2 cellular contexts compared by ENCODE assay signal in genomic region chr4:1747603-1747967, GRCh38.
TF ChIP-seq lines count a peak whose summit lies in the region.

No MANE protein-coding gene starts in this region.

TF ChIP-seq in HepG2, 621 proteins besides CTCF, POLR2A, EP300 and RAD21 (continues in another document):
- no peak for TF ChIP-seq ZNF775 (CRISPR knock-in tag; IDR thresholded peaks at IDR 0.05; ENCODE audit: borderline replicate concordance)
- TF ChIP-seq, protein P1, sequence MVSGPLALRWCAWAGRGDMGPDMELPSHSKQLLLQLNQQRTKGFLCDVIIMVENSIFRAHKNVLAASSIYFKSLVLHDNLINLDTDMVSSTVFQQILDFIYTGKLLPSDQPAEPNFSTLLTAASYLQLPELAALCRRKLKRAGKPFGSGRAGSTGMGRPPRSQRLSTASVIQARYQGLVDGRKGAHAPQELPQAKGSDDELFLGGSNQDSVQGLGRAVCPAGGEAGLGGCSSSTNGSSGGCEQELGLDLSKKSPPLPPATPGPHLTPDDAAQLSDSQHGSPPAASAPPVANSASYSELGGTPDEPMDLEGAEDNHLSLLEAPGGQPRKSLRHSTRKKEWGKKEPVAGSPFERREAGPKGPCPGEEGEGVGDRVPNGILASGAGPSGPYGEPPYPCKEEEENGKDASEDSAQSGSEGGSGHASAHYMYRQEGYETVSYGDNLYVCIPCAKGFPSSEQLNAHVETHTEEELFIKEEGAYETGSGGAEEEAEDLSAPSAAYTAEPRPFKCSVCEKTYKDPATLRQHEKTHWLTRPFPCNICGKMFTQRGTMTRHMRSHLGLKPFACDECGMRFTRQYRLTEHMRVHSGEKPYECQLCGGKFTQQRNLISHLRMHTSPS (CRISPR knock-in tag; IDR thresholded peaks at IDR 0.05; ENCODE audit: low read depth): peak; percentile 25; the same call in 1 of the 2 replicates
- TF ChIP-seq, protein P2, sequence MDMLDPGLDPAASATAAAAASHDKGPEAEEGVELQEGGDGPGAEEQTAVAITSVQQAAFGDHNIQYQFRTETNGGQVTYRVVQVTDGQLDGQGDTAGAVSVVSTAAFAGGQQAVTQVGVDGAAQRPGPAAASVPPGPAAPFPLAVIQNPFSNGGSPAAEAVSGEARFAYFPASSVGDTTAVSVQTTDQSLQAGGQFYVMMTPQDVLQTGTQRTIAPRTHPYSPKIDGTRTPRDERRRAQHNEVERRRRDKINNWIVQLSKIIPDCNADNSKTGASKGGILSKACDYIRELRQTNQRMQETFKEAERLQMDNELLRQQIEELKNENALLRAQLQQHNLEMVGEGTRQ (IDR thresholded peaks at IDR 0.05; ENCODE audit: low read depth, low read length): no peak
- TF ChIP-seq, protein P2 (CRISPR knock-in tag; IDR thresholded peaks at IDR 0.05; ENCODE audit: borderline replicate concordance): no peak
- TF ChIP-seq ZGPAT (CRISPR knock-in tag; IDR thresholded peaks at IDR 0.05): 0 out of 2 replicates have a peak, but pooled peaks have one; percentile 2
- TF ChIP-seq, protein P3, sequence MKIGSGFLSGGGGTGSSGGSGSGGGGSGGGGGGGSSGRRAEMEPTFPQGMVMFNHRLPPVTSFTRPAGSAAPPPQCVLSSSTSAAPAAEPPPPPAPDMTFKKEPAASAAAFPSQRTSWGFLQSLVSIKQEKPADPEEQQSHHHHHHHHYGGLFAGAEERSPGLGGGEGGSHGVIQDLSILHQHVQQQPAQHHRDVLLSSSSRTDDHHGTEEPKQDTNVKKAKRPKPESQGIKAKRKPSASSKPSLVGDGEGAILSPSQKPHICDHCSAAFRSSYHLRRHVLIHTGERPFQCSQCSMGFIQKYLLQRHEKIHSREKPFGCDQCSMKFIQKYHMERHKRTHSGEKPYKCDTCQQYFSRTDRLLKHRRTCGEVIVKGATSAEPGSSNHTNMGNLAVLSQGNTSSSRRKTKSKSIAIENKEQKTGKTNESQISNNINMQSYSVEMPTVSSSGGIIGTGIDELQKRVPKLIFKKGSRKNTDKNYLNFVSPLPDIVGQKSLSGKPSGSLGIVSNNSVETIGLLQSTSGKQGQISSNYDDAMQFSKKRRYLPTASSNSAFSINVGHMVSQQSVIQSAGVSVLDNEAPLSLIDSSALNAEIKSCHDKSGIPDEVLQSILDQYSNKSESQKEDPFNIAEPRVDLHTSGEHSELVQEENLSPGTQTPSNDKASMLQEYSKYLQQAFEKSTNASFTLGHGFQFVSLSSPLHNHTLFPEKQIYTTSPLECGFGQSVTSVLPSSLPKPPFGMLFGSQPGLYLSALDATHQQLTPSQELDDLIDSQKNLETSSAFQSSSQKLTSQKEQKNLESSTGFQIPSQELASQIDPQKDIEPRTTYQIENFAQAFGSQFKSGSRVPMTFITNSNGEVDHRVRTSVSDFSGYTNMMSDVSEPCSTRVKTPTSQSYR (CRISPR knock-in tag; IDR thresholded peaks at IDR 0.05; ENCODE audit: borderline replicate concordance): peak; percentile 6; the same call in 1 of the 2 replicates
- no peak for TF ChIP-seq SRF (IDR thresholded peaks at IDR 0.05; ENCODE audit: low read depth, low read length)
- peak; percentile 53 for TF ChIP-seq MNT (IDR thresholded peaks at IDR 0.05)
- no peak for TF ChIP-seq NPAS2 (CRISPR knock-in tag; IDR thresholded peaks at IDR 0.05; ENCODE audit: borderline replicate concordance)
- no peak for TF ChIP-seq KLF16 (CRISPR knock-in tag; IDR thresholded peaks at IDR 0.05)
- no peak for TF ChIP-seq ZSCAN9 (CRISPR knock-in tag; IDR thresholded peaks at IDR 0.05; ENCODE audit: borderline replicate concordance)
- TF ChIP-seq FOXP1 (IDR thresholded peaks at IDR 0.05): no peak
- no peak for TF ChIP-seq FOXP1 (CRISPR knock-in tag; IDR thresholded peaks at IDR 0.05)
- no peak for TF ChIP-seq TEAD2 (CRISPR knock-in tag; IDR thresholded peaks at IDR 0.05)
- TF ChIP-seq TCF12 (IDR thresholded peaks at IDR 0.05): no peak
- no peak for TF ChIP-seq TCF12 (CRISPR knock-in tag; IDR thresholded peaks at IDR 0.05)
- no peak for TF ChIP-seq ZSCAN29 (CRISPR knock-in tag; conservative IDR thresholded peaks at IDR 0.05)
- peak; percentile 5 for TF ChIP-seq ZBTB38 (CRISPR knock-in tag; IDR thresholded peaks at IDR 0.05)

TF ChIP-seq in H1, 55 proteins besides CTCF, POLR2A, EP300 and RAD21:
- TF ChIP-seq SP2 (IDR thresholded peaks at IDR 0.05; ENCODE audit: low read length) (no peak), SUZ12 (IDR thresholded peaks at IDR 0.05; ENCODE audit: low read length) (no peak), BRCA1 (IDR thresholded peaks at IDR 0.05; ENCODE audit: low read depth, low read length) (no peak), KDM5A (IDR thresholded peaks at IDR 0.05; ENCODE audit: low read length) (no peak), CTBP2 (IDR thresholded peaks at IDR 0.05; ENCODE audit: borderline replicate concordance, insufficient read depth, insufficient read length, low read length) (no peak), EGR1 (IDR thresholded peaks at IDR 0.05; ENCODE audit: borderline replicate concordance, low read depth, low read length) (no peak), CHD7 (IDR thresholded peaks at IDR 0.05; ENCODE audit: insufficient replicate concordance, low read length) (no peak), PHF8 (conservative IDR thresholded peaks at IDR 0.05; ENCODE audit: low read depth, low read length) (no peak), JUND (IDR thresholded peaks at IDR 0.05; ENCODE audit: low read length) (no peak), ASH2L (IDR thresholded peaks at IDR 0.05; ENCODE audit: low read length) (no peak), GABPA (IDR thresholded peaks at IDR 0.05; ENCODE audit: borderline replicate concordance, insufficient read depth, low read length) (no peak)
- TF ChIP-seq, protein P2 (IDR thresholded peaks at IDR 0.05; ENCODE audit: low read length): no peak
TF ChIP-seq in H1: peak in this region for 0.
